In genomic region chr14:99159341-99160340, GRCh38 we compare ENCODE assay signal across 21 cellular contexts.
"Had no signal": no experiment of that assay in that cellular context is flagged by ENCODE, and none has a peak within 500 bp of the region (broad histone marks: within the 10 kb centered on the region; RNA-seq: fewer than 3 reads in every experiment).

No MANE protein-coding gene starts in this region.

- DNase-seq: activated CD4-positive, alpha-beta T cell treated with anti-CD3 and anti-CD28 coated beads, Interleukin-2, amount 50 U/mL, for 4 hours; activated naive CD8-positive, alpha-beta T cell treated with anti-CD3 and anti-CD28 coated beads for 36 hours; amygdala; body of pancreas; central memory CD4-positive, alpha-beta T cell; cortex of kidney; effector memory CD4-positive, alpha-beta T cell; foreskin melanocyte; kidney glomerular epithelial cell; left ventricle myocardium superior; pancreas; SK-N-SH; spleen; T-cell; T-helper 9 cell; thyroid gland; uterus had no signal

- H3K4me1 Mint-ChIP-seq: memory B cell had no signal

- H3K36me3 Mint-ChIP-seq: memory B cell had no signal

- H3K4me3 Mint-ChIP-seq: activated naive CD8-positive, alpha-beta T cell treated with anti-CD3 and anti-CD28 coated beads for 36 hours; memory B cell; T-cell had no signal

- H3K27me3 Mint-ChIP-seq: activated naive CD8-positive, alpha-beta T cell treated with anti-CD3 and anti-CD28 coated beads for 36 hours; T-cell had no signal

- ATAC-seq: activated CD4-positive, CD25-positive, alpha-beta regulatory T cell treated with anti-CD3 and anti-CD28 coated beads, Interleukin-2, amount 50 U/mL, for 24 hours; body of pancreas; left ventricle myocardium superior; pancreas; sciatic nerve had no signal

- H3K27ac Mint-ChIP-seq: activated naive CD8-positive, alpha-beta T cell treated with anti-CD3 and anti-CD28 coated beads for 36 hours; activated T-helper 2 cell treated with anti-CD3 and anti-CD28 coated beads, Interferon-gamma antibody, Interleukin-2, Interleukin-4, amounts not matched to agents 10 μg/mL and 5 μg/mL and 100 μg/mL, durations not matched to agents 14 hours and 24 hours and 36 hours; memory B cell had no signal
